Comparison of ENCODE assay signal across 8 cellular contexts in genomic region chr22:31400023-31400397, GRCh38. TPM values are rescaled to one million over a fixed set of nuclear protein-coding genes. Genes with fewer than 3 reads are reported as not detected.
DNase-seq lines count a peak whose midpoint lies in the region; TF ChIP-seq lines count a peak whose summit lies in the region.

No MANE protein-coding gene starts in this region.

- intact Hi-C loops in lower leg skin (cut with DNase I; ENCODE audit: low total_unique reads) = no loop called here

- peak; percentile 14 for DNase-seq in brain microvascular endothelial cell
- no peak for DNase-seq in lower leg skin (ENCODE audit: low spot score in 2 of 2)
- no peak for DNase-seq in type B pancreatic cell (ENCODE audit: extremely low spot score, unreplicated experiment)
- DNase-seq in middle frontal gyrus (ENCODE audit: extremely low spot score, low spot score) = no peak
- DNase-seq in SW 1271 (lab: John Stamatoyannopoulos, UW) = no peak
- DNase-seq in cerebellum (ENCODE audit: low spot score) = no peak

- peak overlapping the region; percentile 91 to 98 (median 96) for H3K9ac ChIP-seq in BLaER1 treated with 17β-estradiol and CSF1 and Interleukin-3, amounts not matched to agents 10 nM and 100 nM

- H3K9me3 Mint-ChIP-seq in IgD-negative memory B cell (no peaks in the 10 kb centered on the region), type B pancreatic cell (no peaks in the 10 kb centered on the region)

- H3K9me3 ChIP-seq in BLaER1 treated with 17β-estradiol and CSF1 and Interleukin-3, amounts not matched to agents 10 nM and 100 nM (replicated peaks in 1 of 11) = no peaks in the 10 kb centered on the region

- peaks cover 0 to 51% (median 38%) of the 10 kb centered on the region in 11 experiments; a peak in 16 of 22 replicates for H4K20me1 ChIP-seq in BLaER1 treated with 17β-estradiol and CSF1 and Interleukin-3, amounts not matched to agents 10 nM and 100 nM

- 0 to 2% methylated on average over 11 of the region's 11 CpGs for WGBS in lower leg skin, 2 donors

- TF ChIP-seq POLR2A in lower leg skin (IDR thresholded peaks at IDR 0.05) = no peak

- peak overlapping the region; percentile 86 to 95 (median 92) for H3K27ac ChIP-seq in BLaER1 treated with 17β-estradiol and CSF1 and Interleukin-3, amounts not matched to agents 10 nM and 100 nM
- peak overlapping the region; percentile 72 for H3K27ac ChIP-seq in brain microvascular endothelial cell

- peak overlapping the region; percentile 91 to 97 (median 95) for H3K27ac Mint-ChIP-seq in IgD-negative memory B cell
- peak overlapping the region; percentile 92 for H3K27ac Mint-ChIP-seq in type B pancreatic cell

- in situ Hi-C loops in brain microvascular endothelial cell (cut with HindIII; ENCODE audit: low pct_ligation_motif_present, low sequenced_read_pairs) = no loop called here

- H3K36me3 Mint-ChIP-seq in IgD-negative memory B cell = no peaks in the 10 kb centered on the region
- peaks cover 6% of the 10 kb centered on the region for H3K36me3 Mint-ChIP-seq in type B pancreatic cell

- H3K4me1 ChIP-seq in BLaER1 treated with 17β-estradiol and CSF1 and Interleukin-3, amounts not matched to agents 10 nM and 100 nM = peaks cover 22 to 31% (median 25%) of the 10 kb centered on the region in 10 experiments

- peak overlapping the region; percentile 87 to 98 (median 96) for H3K4me2 ChIP-seq in BLaER1 treated with 17β-estradiol and CSF1 and Interleukin-3, amounts not matched to agents 10 nM and 100 nM

- TF ChIP-seq CTCF in brain microvascular endothelial cell (IDR thresholded peaks at IDR 0.05; ENCODE audit: low read depth, low read length, missing control alignments) = no peak
- TF ChIP-seq CTCF in lower leg skin (IDR thresholded peaks at IDR 0.05) = no peak
- no peak for TF ChIP-seq CTCF in type B pancreatic cell (conservative IDR thresholded peaks at IDR 0.05)

- H3K4me3 Mint-ChIP-seq in IgD-negative memory B cell = peak overlapping the region; percentile 93 to 99 (median 98)
- H3K4me3 Mint-ChIP-seq in type B pancreatic cell = peak overlapping the region; percentile 98

- H3K36me3 ChIP-seq in BLaER1 treated with 17β-estradiol and CSF1 and Interleukin-3, amounts not matched to agents 10 nM and 100 nM = peaks cover 41 to 47% (median 44%) of the 10 kb centered on the region in 11 experiments
- peaks cover 18% of the 10 kb centered on the region for H3K36me3 ChIP-seq in brain microvascular endothelial cell (replicated peaks)

- H3K27me3 ChIP-seq in BLaER1 treated with 17β-estradiol and CSF1 and Interleukin-3, amounts not matched to agents 10 nM and 100 nM = no peaks in the 10 kb centered on the region
- H3K27me3 ChIP-seq in brain microvascular endothelial cell (replicated peaks) = no peaks in the 10 kb centered on the region

- peaks cover 15 to 22% (median 17%) of the 10 kb centered on the region in 3 donors for H3K4me1 Mint-ChIP-seq in IgD-negative memory B cell
- H3K4me1 Mint-ChIP-seq in type B pancreatic cell (ENCODE audit: unreplicated experiment) = peaks cover 7% of the 10 kb centered on the region

- no peaks in the 10 kb centered on the region for H3K27me3 Mint-ChIP-seq in IgD-negative memory B cell
- no peaks in the 10 kb centered on the region for H3K27me3 Mint-ChIP-seq in type B pancreatic cell

- peak overlapping the region; percentile 78 to 92 (median 90) for H3K4me3 ChIP-seq in BLaER1 treated with 17β-estradiol and CSF1 and Interleukin-3, amounts not matched to agents 10 nM and 100 nM
- H3K4me3 ChIP-seq in brain microvascular endothelial cell (ENCODE audit: low read depth, low read length) = peak overlapping the region; percentile 99
- peak overlapping the region; percentile 87 for H3K4me3 ChIP-seq in lower leg skin (ENCODE audit: low read depth, poor library complexity, severe bottlenecking)

RNA-seq across cellular contexts. Expression of gene DRG1, which starts 0.6 kb away (rescaled TPM):
- 88.7 TPM for polyA plus RNA-seq in IgD-negative memory B cell
- 10 to 100 TPM; 43.0 to 55.1 (median 48.7) TPM for total RNA-seq in lower leg skin
- total RNA-seq in type B pancreatic cell (ENCODE audit: low replicate concordance) = 72.9 and 74.1 TPM in 2 replicates
- total RNA-seq in cerebellum = 44.9 TPM

RNA-seq across cellular contexts. Expression of gene PATZ1, which starts 53.9 kb away (rescaled TPM):
- 11.5 TPM for polyA plus RNA-seq in IgD-negative memory B cell
- 10 to 100 TPM; 10.5 to 17.0 (median 13.0) TPM for total RNA-seq in lower leg skin
- total RNA-seq in type B pancreatic cell (ENCODE audit: low replicate concordance) = 40.9 and 57.8 TPM in 2 replicates
- total RNA-seq in cerebellum = 35.9 TPM
